ENCODE assay signal across 29 cellular contexts in genomic region chr3:134905647-134905935, GRCh38.
"Had no signal": no experiment of that assay in that cellular context is flagged by ENCODE, and none has a peak within 500 bp of the region (broad histone marks: within the 10 kb centered on the region; RNA-seq: fewer than 3 reads in every experiment).

No MANE protein-coding gene starts in this region.

- H3K4me3 ChIP-seq: adrenal gland, body of pancreas, breast epithelium, cardiac muscle cell, coronary artery, dorsolateral prefrontal cortex had no signal

- H3K4me1 ChIP-seq: adrenal gland, body of pancreas, breast epithelium had no signal

- H3K27me3 Mint-ChIP-seq: activated CD4-positive, alpha-beta T cell treated with anti-CD3 and anti-CD28 coated beads for 36 hours; central memory CD8-positive, alpha-beta T cell had no signal

- H3K36me3 ChIP-seq: adrenal gland, breast epithelium, cardiac muscle cell had no signal

- H3K9me3 Mint-ChIP-seq: activated CD8-positive, alpha-beta T cell treated with anti-CD3 and anti-CD28 coated beads for 36 hours; activated naive CD4-positive, alpha-beta T cell treated with anti-CD3 and anti-CD28 coated beads for 36 hours; activated naive CD4-positive, alpha-beta T cell treated with anti-CD3 and anti-CD28 coated beads, Interleukin-2, amount 50 U/mL, for 24 hours; activated naive CD8-positive, alpha-beta T cell treated with anti-CD3 and anti-CD28 coated beads for 36 hours; activated naive CD8-positive, alpha-beta T cell treated with anti-CD3 and anti-CD28 coated beads, Interleukin-2, amount 50 U/mL, for 24 hours; activated T-cell treated with anti-CD3 and anti-CD28 coated beads, Interleukin-2, amount 50 U/mL, for 4 hours; activated T-helper 17 cell treated with anti-CD3 and anti-CD28 coated beads, Interleukin-2, amount 50 U/mL, for 72 hours; central memory CD8-positive, alpha-beta T cell; dendritic cell treated with granulocyte-macrophage colony-stimulating factor and Interleukin-4, amounts not matched to agents 40 ng/mL and 50 ng/mL, for 4 days; endodermal cell had no signal

- H3K4me3 Mint-ChIP-seq: activated CD4-positive, alpha-beta T cell treated with anti-CD3 and anti-CD28 coated beads for 36 hours; activated CD8-positive, alpha-beta T cell treated with anti-CD3 and anti-CD28 coated beads for 36 hours; activated naive CD4-positive, alpha-beta T cell treated with anti-CD3 and anti-CD28 coated beads for 36 hours; activated naive CD4-positive, alpha-beta T cell treated with anti-CD3 and anti-CD28 coated beads, Interleukin-2, amount 50 U/mL, for 24 hours; activated naive CD8-positive, alpha-beta T cell treated with anti-CD3 and anti-CD28 coated beads for 36 hours; activated naive CD8-positive, alpha-beta T cell treated with anti-CD3 and anti-CD28 coated beads, Interleukin-2, amount 50 U/mL, for 24 hours; activated T-cell treated with anti-CD3 and anti-CD28 coated beads, Interleukin-2, amount 50 U/mL, for 4 hours; activated T-helper 17 cell treated with anti-CD3 and anti-CD28 coated beads, Interleukin-2, amount 50 U/mL, for 72 hours; central memory CD8-positive, alpha-beta T cell; dendritic cell treated with granulocyte-macrophage colony-stimulating factor and Interleukin-4, amounts not matched to agents 40 ng/mL and 50 ng/mL, for 4 days; endodermal cell; T-helper 17 cell had no signal

- H3K27ac Mint-ChIP-seq: activated CD4-positive, alpha-beta T cell treated with anti-CD3 and anti-CD28 coated beads for 36 hours; activated CD8-positive, alpha-beta T cell treated with anti-CD3 and anti-CD28 coated beads for 36 hours; activated naive CD4-positive, alpha-beta T cell treated with anti-CD3 and anti-CD28 coated beads for 36 hours; activated naive CD4-positive, alpha-beta T cell treated with anti-CD3 and anti-CD28 coated beads, Interleukin-2, amount 50 U/mL, for 24 hours; activated naive CD8-positive, alpha-beta T cell treated with anti-CD3 and anti-CD28 coated beads for 36 hours; activated naive CD8-positive, alpha-beta T cell treated with anti-CD3 and anti-CD28 coated beads, Interleukin-2, amount 50 U/mL, for 24 hours; activated T-helper 17 cell treated with anti-CD3 and anti-CD28 coated beads, Interleukin-2, amount 50 U/mL, for 72 hours; dendritic cell treated with granulocyte-macrophage colony-stimulating factor and Interleukin-4, amounts not matched to agents 40 ng/mL and 50 ng/mL, for 4 days; endodermal cell; T-helper 17 cell had no signal

- H3K4me1 Mint-ChIP-seq: activated naive CD4-positive, alpha-beta T cell treated with anti-CD3 and anti-CD28 coated beads, Interleukin-2, amount 50 U/mL, for 24 hours; central memory CD8-positive, alpha-beta T cell; endodermal cell had no signal

- ATAC-seq: activated CD4-positive, alpha-beta T cell treated with anti-CD3 and anti-CD28 coated beads for 36 hours; activated CD8-positive, alpha-beta T cell treated with anti-CD3 and anti-CD28 coated beads for 36 hours; activated naive CD8-positive, alpha-beta T cell treated with anti-CD3 and anti-CD28 coated beads, Interleukin-2, amount 50 U/mL, for 24 hours; activated T-cell treated with anti-CD3 and anti-CD28 coated beads, Interleukin-2, amount 50 U/mL, for 4 hours; activated T-helper 17 cell treated with anti-CD3 and anti-CD28 coated beads, Interleukin-2, amount 50 U/mL, for 72 hours; body of pancreas; esophagus mucosa; T-helper 17 cell had no signal

- H3K36me3 Mint-ChIP-seq: activated naive CD4-positive, alpha-beta T cell treated with anti-CD3 and anti-CD28 coated beads, Interleukin-2, amount 50 U/mL, for 24 hours; activated naive CD8-positive, alpha-beta T cell treated with anti-CD3 and anti-CD28 coated beads for 36 hours had no signal

- H3K27ac ChIP-seq: adrenal gland, body of pancreas, breast epithelium, cardiac muscle cell, coronary artery had no signal

- DNase-seq: activated CD4-positive, alpha-beta T cell treated with anti-CD3 and anti-CD28 coated beads for 36 hours; activated CD4-positive, alpha-beta T cell treated with anti-CD3 and anti-CD28 coated beads, Interleukin-2, amount 50 U/mL, for 1 hour; activated CD4-positive, alpha-beta T cell treated with anti-CD3 and anti-CD28 coated beads, Interleukin-2, amount 50 U/mL, for 48 hours; activated CD4-positive, CD25-positive, alpha-beta regulatory T cell; activated CD4-positive, CD25-positive, alpha-beta regulatory T cell treated with anti-CD3 and anti-CD28 coated beads, Interleukin-2, amount 50 U/mL, for 72 hours; activated CD8-positive, alpha-beta memory T cell treated with anti-CD3 and anti-CD28 coated beads for 24 hours; activated CD8-positive, alpha-beta T cell treated with anti-CD3 and anti-CD28 coated beads for 36 hours; activated effector memory CD4-positive, alpha-beta T cell treated with Interleukin-2 at 50 U/mL for 16 hours; activated naive CD4-positive, alpha-beta T cell treated with anti-CD3 and anti-CD28 coated beads for 36 hours; activated naive CD8-positive, alpha-beta T cell treated with anti-CD3 and anti-CD28 coated beads for 36 hours; activated naive CD8-positive, alpha-beta T cell treated with anti-CD3 and anti-CD28 coated beads, Interleukin-2, amount 50 U/mL, for 24 hours; activated T-cell treated with anti-CD3 and anti-CD28 coated beads, Interleukin-2, amount 50 U/mL, for 4 hours; adrenal gland; aorta; body of pancreas; effector memory CD4-positive, alpha-beta T cell; foreskin fibroblast; T-helper 1 cell; T-helper 17 cell had no signal

- H3K9me3 ChIP-seq: adrenal gland, body of pancreas, breast epithelium had no signal

- H3K27me3 ChIP-seq: adrenal gland, body of pancreas, breast epithelium, cardiac muscle cell, dorsolateral prefrontal cortex had no signal
